ENCODE assay signal across 8 cellular contexts in the genomic region with DNA sequence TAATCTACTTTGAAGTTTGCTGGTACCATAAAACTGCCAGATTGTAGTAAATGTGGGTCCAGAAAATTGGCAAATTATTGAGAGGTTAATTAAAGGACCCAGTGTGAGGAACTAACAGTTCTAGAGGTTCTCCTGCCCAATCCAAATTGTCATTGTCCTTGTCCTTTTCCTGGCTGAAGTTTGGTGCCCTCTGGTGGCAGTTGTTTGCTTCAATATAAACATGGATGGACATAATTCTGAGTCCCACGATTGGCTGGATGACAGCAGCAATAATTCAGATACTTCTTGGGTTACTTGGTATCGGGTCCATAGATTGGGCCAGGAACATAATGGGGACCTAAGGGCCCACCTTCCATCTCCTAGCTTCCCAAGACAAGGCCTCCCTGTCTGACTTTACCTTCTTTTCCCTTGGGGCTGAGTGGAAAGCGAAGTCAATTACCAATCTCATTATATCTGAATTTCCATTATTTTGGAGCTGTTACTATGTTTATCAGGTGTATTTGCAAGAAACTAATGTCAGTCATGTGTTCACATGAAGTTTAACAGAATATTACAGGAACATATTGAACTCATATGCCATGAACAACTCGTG. TPM values are rescaled to one million over a fixed set of nuclear protein-coding genes. Genes with fewer than 3 reads are reported as not detected.
DNase-seq lines count a peak whose midpoint lies in the region; ATAC-seq and TF ChIP-seq lines count a peak whose summit lies in the region.

No MANE protein-coding gene starts in this region.

- TF ChIP-seq CTCF in GM10248 (IDR thresholded peaks at IDR 0.05; ENCODE audit: control extremely low read depth, extremely low read depth, low read depth, missing control alignments) = peak; percentile 63

- H3K4me1 Mint-ChIP-seq in T-helper 17 cell = peaks cover 45% of the 10 kb centered on the region
- peaks cover 40% of the 10 kb centered on the region for H3K4me1 Mint-ChIP-seq in stimulated activated memory B cell treated with anti-CD40 and anti-IgM and Interleukin-4, amounts not matched to agents 10 μg/mL and 1 μg/mL and 100 μg/mL, for 72 hours

- DNase-seq in GM10248 (ENCODE audit: extremely low spot score) (peak; percentile 53), NCI-H1436 treated with DMSO at 0.1 percent for 48 hours (lab: John Stamatoyannopoulos, UW) (peak; percentile 5), T-helper 17 cell (peak; percentile 28 to 52 (median 28)), astrocyte of the hippocampus (ENCODE audit: low read depth, low spot score) (peak; percentile 70), iPS-NIHi7 (ENCODE audit: extremely low spot score) (peak; percentile 50)
- DNase-seq in stimulated activated CD4-positive, alpha-beta T cell treated with anti-CD3 and anti-CD28 coated beads, Interleukin-1b, Interleukin-23, amount 100 ng/mL, for 48 hours = peak; percentile 56

- no peak overlapping the region for H3K4me3 Mint-ChIP-seq in T-helper 17 cell
- no peak overlapping the region for H3K4me3 Mint-ChIP-seq in stimulated activated memory B cell treated with anti-CD40 and anti-IgM and Interleukin-4, amounts not matched to agents 10 μg/mL and 1 μg/mL and 100 μg/mL, for 72 hours

- H3K36me3 Mint-ChIP-seq in T-helper 17 cell (ENCODE audit: low read depth) = peaks cover 14% of the 10 kb centered on the region
- H3K36me3 Mint-ChIP-seq in stimulated activated memory B cell treated with anti-CD40 and anti-IgM and Interleukin-4, amounts not matched to agents 10 μg/mL and 1 μg/mL and 100 μg/mL, for 72 hours = peaks cover 64% of the 10 kb centered on the region

- H3K9me3 ChIP-seq in T-helper 17 cell (ENCODE audit: control insufficient read depth, low read length, poor library complexity, severe bottlenecking) = no peaks in the 10 kb centered on the region

- ATAC-seq in T-helper 17 cell (no peak), GM19395 (IDR thresholded peaks at IDR 0.05; ENCODE audit: unreplicated experiment) (no peak)
- ATAC-seq in stimulated activated memory B cell treated with anti-CD40 and anti-IgM and Interleukin-4, amounts not matched to agents 10 μg/mL and 1 μg/mL and 100 μg/mL, for 72 hours = no peak

- no peaks in the 10 kb centered on the region for H3K9me3 Mint-ChIP-seq in stimulated activated memory B cell treated with anti-CD40 and anti-IgM and Interleukin-4, amounts not matched to agents 10 μg/mL and 1 μg/mL and 100 μg/mL, for 72 hours

- POLR2A ChIA-PET in GM10248 (lab: Yijun Ruan, JAX) = no interaction called here

- no peaks in the 10 kb centered on the region for H3K27me3 Mint-ChIP-seq in T-helper 17 cell
- H3K27me3 Mint-ChIP-seq in stimulated activated memory B cell treated with anti-CD40 and anti-IgM and Interleukin-4, amounts not matched to agents 10 μg/mL and 1 μg/mL and 100 μg/mL, for 72 hours = no peaks in the 10 kb centered on the region

- H3K27ac Mint-ChIP-seq in T-helper 17 cell = no peak overlapping the region
- H3K27ac Mint-ChIP-seq in stimulated activated memory B cell treated with anti-CD40 and anti-IgM and Interleukin-4, amounts not matched to agents 10 μg/mL and 1 μg/mL and 100 μg/mL, for 72 hours = no peak overlapping the region

- CTCF ChIA-PET in GM10248 (lab: Yijun Ruan, JAX) = interaction anchor here (0.7 to 3.7 kb wide), 11 partner anchors 9 to 123 kb away, joined by 3 to 17 read pairs (median 3); no protein-coding TSS in a partner anchor

RNA-seq across cellular contexts. Expression of a gene that starts 33.8 kb away (rescaled TPM):
- 10 to 100 TPM; 34.4 to 43.6 TPM for total RNA-seq in T-helper 17 cell

RNA-seq across cellular contexts. Expression of a gene that starts 48.3 kb away (rescaled TPM):
- 100 to 1,000 TPM; 150 to 177 TPM for total RNA-seq in T-helper 17 cell

Comparison
In these comparisons a context has a peak if more than half of its experiments do, and no peak if none do; other contexts are left out.
1. DNase-seq: peak in every context shown above with its lines; median percentile 70 in astrocyte of the hippocampus; 56 in stimulated activated CD4-positive, alpha-beta T cell treated with anti-CD3 and anti-CD28 coated beads, Interleukin-1b, Interleukin-23, amount 100 ng/mL, for 48 hours; 53 in GM10248; 50 in iPS-NIHi7; 28 in T-helper 17 cell; 5 in NCI-H1436 treated with DMSO at 0.1 percent for 48 hours.